Comparison of ENCODE assay signal across 10 cellular contexts in genomic region chr19:58500242-58500641, GRCh38. TPM values are rescaled to one million over a fixed set of nuclear protein-coding genes. Genes with fewer than 3 reads are reported as not detected.
A peak's percentile ranks its signal among the peaks of the same experiment; 100 is the strongest.
DNase-seq lines count a peak whose midpoint lies in the region; ATAC-seq, FAIRE-seq and TF ChIP-seq lines count a peak whose summit lies in the region.
"Had no signal": no experiment of that assay in that cellular context is flagged by ENCODE, and none has a peak within 500 bp of the region (broad histone marks: within the 10 kb centered on the region; RNA-seq: fewer than 3 reads in every experiment).

No MANE protein-coding gene starts in this region.

- intact Hi-C loops in activated CD4-positive, alpha-beta memory T cell treated with anti-CD3 and anti-CD28 coated beads for 36 hours (cut with micrococcal nuclease) = no loop called here
- intact Hi-C loops in gastrocnemius medialis (cut with DNase I; ENCODE audit: low total_unique reads) = no loop called here

- H3K4me3 ChIP-seq in H1 (ENCODE audit: extremely low read depth in 1 of 4, insufficient read depth in 2 of 4, low read depth in 3 of 4, low read length in 4 of 4) (peak overlapping the region; percentile 37 to 89 (median 69); a peak in 7 of 8 replicates), gastrocnemius medialis (peak overlapping the region; percentile 65 to 78 (median 72))

- POLR2A ChIA-PET in activated CD4-positive, alpha-beta memory T cell treated with anti-CD3 and anti-CD28 coated beads for 36 hours (lab: Charles Lee) = interaction anchor here (1.3 kb wide), 2 partner anchors 11 to 18 kb away, joined by 3 to 4 read pairs; no protein-coding TSS in a partner anchor
- POLR2A ChIA-PET in activated CD4-positive, alpha-beta memory T cell treated with anti-CD3 and anti-CD28 coated beads, Interleukin-2, amount 10 ng/mL, durations not matched to agents 7 days and 5 days (lab: Charles Lee) = interaction anchor here (1.3 to 2.9 kb wide), 5 partner anchors 9 to 23 kb away, joined by 3 to 13 read pairs (median 11); partner anchors contain the start of gene ZBTB45
- POLR2A ChIA-PET in H1 (lab: Charles Lee; ENCODE audit: partially characterized antibody) = interaction anchor here (1.3 to 3.6 kb wide), 8 partner anchors 10 to 250 kb away, joined by 3 to 14 read pairs (median 6); partner anchors contain the start of genes CHMP2A, SLC27A5 and TRIM28

- peaks cover 8% of the 10 kb centered on the region for H3K79me1 ChIP-seq in H1 (ENCODE audit: low read depth, low read length)

- H3K27ac Mint-ChIP-seq in activated CD4-positive, alpha-beta memory T cell treated with anti-CD3 and anti-CD28 coated beads for 36 hours = no peak overlapping the region
- H3K27ac Mint-ChIP-seq in activated CD4-positive, alpha-beta memory T cell treated with anti-CD3 and anti-CD28 coated beads, Interleukin-2, amount 10 ng/mL, durations not matched to agents 7 days and 5 days = no peak overlapping the region

- H3K4me2 ChIP-seq in H1 (ENCODE audit: insufficient read depth in 1 of 2, low read depth in 2 of 2, low read length in 2 of 2) = peak overlapping the region; percentile 84 to 93

- H2BK12ac ChIP-seq in H1 (ENCODE audit: low read depth, low read length) = no peak overlapping the region

- no peak overlapping the region for H3K4ac ChIP-seq in H1 (replicated peaks; ENCODE audit: insufficient read length, low read depth, low read length)

- H3K56ac ChIP-seq in H1 (replicated peaks; ENCODE audit: insufficient read length, low read depth, low read length) = no peak overlapping the region

- H3K14ac ChIP-seq in H1 (ENCODE audit: insufficient read length) = no peak overlapping the region

- H3K4me1 Mint-ChIP-seq in activated CD4-positive, alpha-beta memory T cell treated with anti-CD3 and anti-CD28 coated beads for 36 hours (ENCODE audit: low read depth) = peaks cover 24% of the 10 kb centered on the region
- peaks cover 29% of the 10 kb centered on the region for H3K4me1 Mint-ChIP-seq in activated CD4-positive, alpha-beta memory T cell treated with anti-CD3 and anti-CD28 coated beads, Interleukin-2, amount 10 ng/mL, durations not matched to agents 7 days and 5 days

- ATAC-seq in gastrocnemius medialis (no peak), GM21423 (IDR thresholded peaks at IDR 0.05; ENCODE audit: unreplicated experiment) (no peak)

- no peaks in the 10 kb centered on the region for H3K9me3 ChIP-seq in H1 (ENCODE audit: insufficient read depth in 2 of 2, low read depth in 1 of 2, low read length in 1 of 2)
- no peaks in the 10 kb centered on the region for H3K9me3 ChIP-seq in gastrocnemius medialis

- WGBS in H1 (ENCODE audit: extremely low coverage in 1 of 2, insufficient coverage in 1 of 2, insufficient read length in 1 of 2, insufficient replicate concordance in 2 of 2, low coverage in 1 of 2, low lambda C conversion rate in 2 of 2, missing lambda C conversion rate in 1 of 2), 2 experiments = 92% methylated on average over 14 of the region's 14 CpGs; no CpG with 5 or more reads in 1 of the 2 experiments

- H3K27ac ChIP-seq in H1 (ENCODE audit: low read depth, low read length) (no peak overlapping the region), gastrocnemius medialis (peak overlapping the region in 2 of 4 donors; percentile 86 to 87)

- peaks cover 0 to 2% of the 10 kb centered on the region in 2 experiments for H4K20me1 ChIP-seq in H1 (replicated peaks in 1 of 2; ENCODE audit: control insufficient read depth in 1 of 2, insufficient read depth in 2 of 2, low read length in 2 of 2)

- no peak overlapping the region for H4K91ac ChIP-seq in H1 (replicated peaks; ENCODE audit: insufficient read length, low read length)

- no peak overlapping the region for H3K23ac ChIP-seq in H1 (ENCODE audit: insufficient read length)

- CTCF ChIA-PET in activated CD4-positive, alpha-beta memory T cell treated with anti-CD3 and anti-CD28 coated beads for 36 hours (lab: Charles Lee) = interaction anchor here (1.1 to 3.0 kb wide), 3 partner anchors 14 to 76 kb away, joined by 3 to 21 read pairs (median 16); partner anchors contain the start of gene ZBTB45
- CTCF ChIA-PET in activated CD4-positive, alpha-beta memory T cell treated with anti-CD3 and anti-CD28 coated beads, Interleukin-2, amount 10 ng/mL, durations not matched to agents 7 days and 5 days (lab: Charles Lee) = interaction anchor here (0.7 to 2.2 kb wide), 5 partner anchors 11 to 92 kb away, joined by 3 to 15 read pairs (median 5); partner anchors contain the start of genes ZBTB45 and ZNF584
- CTCF ChIA-PET in H1 (lab: Charles Lee; ENCODE audit: partially characterized antibody) = interaction anchor here (1.3 to 4.9 kb wide), 4 partner anchors 13 to 138 kb away, joined by 3 to 27 read pairs (median 8); partner anchors contain the start of genes ZBTB45 and ZNF497

- H4K8ac ChIP-seq in H1 (ENCODE audit: extremely low read depth, insufficient read depth, low read length) = no peak overlapping the region

- no peak overlapping the region for H2BK120ac ChIP-seq in H1 (replicated peaks; ENCODE audit: low read depth, low read length)

- H3K4me3 Mint-ChIP-seq in activated CD4-positive, alpha-beta memory T cell treated with anti-CD3 and anti-CD28 coated beads for 36 hours = peak overlapping the region; percentile 26
- no peak overlapping the region for H3K4me3 Mint-ChIP-seq in activated CD4-positive, alpha-beta memory T cell treated with anti-CD3 and anti-CD28 coated beads, Interleukin-2, amount 10 ng/mL, durations not matched to agents 7 days and 5 days

- FAIRE-seq in H1 (lab: Jason Lieb, UNC) = no peak
- FAIRE-seq: endometrium, urothelium cell line had no signal

- H3K18ac ChIP-seq in H1 (ENCODE audit: extremely low read depth, low read length) = no peak overlapping the region

- no peak for TF ChIP-seq EP300 in H1 (IDR thresholded peaks at IDR 0.05; ENCODE audit: borderline replicate concordance in 1 of 2, low read depth in 2 of 2, low read length in 2 of 2)

- H3K27me3 ChIP-seq in H1 (replicated peaks in 1 of 4; ENCODE audit: control insufficient read depth in 3 of 4, extremely low read depth in 1 of 4, insufficient read depth in 3 of 4, low read length in 3 of 4) (no peaks in the 10 kb centered on the region), gastrocnemius medialis (no peaks in the 10 kb centered on the region)

- in situ Hi-C loops in gastrocnemius medialis (cut with MboI; ENCODE audit: low sequenced_read_pairs in 4 of 4) = no loop called here

- TF ChIP-seq POLR2A in H1 (IDR thresholded peaks at IDR 0.05; ENCODE audit: control extremely low read depth in 1 of 2, low read depth in 2 of 2, low read length in 2 of 2) (no peak), gastrocnemius medialis (IDR thresholded peaks at IDR 0.05) (no peak)

- peaks cover 22% of the 10 kb centered on the region for H3K23me2 ChIP-seq in H1 (ENCODE audit: low read depth, low read length)

- no peak overlapping the region for H2BK20ac ChIP-seq in H1 (ENCODE audit: low read length)

- TF ChIP-seq CTCF in H1 (IDR thresholded peaks at IDR 0.05; ENCODE audit: control extremely low read depth in 1 of 3, insufficient read depth in 1 of 3, low read depth in 1 of 3, low read length in 3 of 3) = no peak
- no peak for TF ChIP-seq CTCF in gastrocnemius medialis (IDR thresholded peaks at IDR 0.05 in 4 of 5, conservative IDR thresholded peaks at IDR 0.05 in 1 of 5)

- no peak for DNase-seq in activated CD4-positive, alpha-beta memory T cell treated with anti-CD3 and anti-CD28 coated beads for 36 hours
- no peak for DNase-seq in activated CD4-positive, alpha-beta memory T cell treated with anti-CD3 and anti-CD28 coated beads, Interleukin-2, amount 10 ng/mL, durations not matched to agents 7 days and 5 days
- DNase-seq in H1 (ENCODE audit: low read depth in 1 of 2, low spot score in 2 of 2) = no peak
- no peak for DNase-seq in gastrocnemius medialis
- DNase-seq in NCI-H1694 (lab: John Stamatoyannopoulos, UW) = no peak
- DNase-seq: activated CD4-positive, CD25-positive, alpha-beta regulatory T cell treated with anti-CD3 and anti-CD28 coated beads, Interleukin-2, amount 50 U/mL, for 72 hours; NCI-H446 treated with DMSO at 0.1 percent for 48 hours had no signal

- no peaks in the 10 kb centered on the region for H3K36me3 Mint-ChIP-seq in activated CD4-positive, alpha-beta memory T cell treated with anti-CD3 and anti-CD28 coated beads for 36 hours
- peaks cover 4% of the 10 kb centered on the region for H3K36me3 Mint-ChIP-seq in activated CD4-positive, alpha-beta memory T cell treated with anti-CD3 and anti-CD28 coated beads, Interleukin-2, amount 10 ng/mL, durations not matched to agents 7 days and 5 days (ENCODE audit: low read depth)

- no peak overlapping the region for H2AFZ ChIP-seq in H1 (ENCODE audit: low read length)

- H3K9ac ChIP-seq in H1 (replicated peaks in 1 of 4; ENCODE audit: extremely low read depth in 1 of 4, low read depth in 3 of 4, low read length in 3 of 4) = peak overlapping the region in 3 of 4 experiments; percentile 11 to 59 (median 54); a peak in 2 of 7 replicates

- no peaks in the 10 kb centered on the region for H3K79me2 ChIP-seq in H1 (ENCODE audit: control insufficient read depth in 1 of 2, insufficient read depth in 2 of 2, low read length in 2 of 2)

- H3K36me3 ChIP-seq in H1 (ENCODE audit: control insufficient read depth in 2 of 4, insufficient read depth in 4 of 4, low read length in 3 of 4) = no peaks in the 10 kb centered on the region
- H3K36me3 ChIP-seq in gastrocnemius medialis = no peaks in the 10 kb centered on the region

- H2BK5ac ChIP-seq in H1 (ENCODE audit: low read depth, low read length) = no peak overlapping the region

- 0 out of 2 replicates have a peak overlapping the region, but pooled peaks have one; percentile 24 for H2AK5ac ChIP-seq in H1 (ENCODE audit: low read depth, low read length)

- no peaks in the 10 kb centered on the region for H3K27me3 Mint-ChIP-seq in activated CD4-positive, alpha-beta memory T cell treated with anti-CD3 and anti-CD28 coated beads for 36 hours
- no peaks in the 10 kb centered on the region for H3K27me3 Mint-ChIP-seq in activated CD4-positive, alpha-beta memory T cell treated with anti-CD3 and anti-CD28 coated beads, Interleukin-2, amount 10 ng/mL, durations not matched to agents 7 days and 5 days

- no peak overlapping the region for H4K5ac ChIP-seq in H1 (ENCODE audit: insufficient read length, low read depth, low read length)

- peaks cover 2% of the 10 kb centered on the region for H3K9me3 Mint-ChIP-seq in activated CD4-positive, alpha-beta memory T cell treated with anti-CD3 and anti-CD28 coated beads for 36 hours
- H3K9me3 Mint-ChIP-seq in activated CD4-positive, alpha-beta memory T cell treated with anti-CD3 and anti-CD28 coated beads, Interleukin-2, amount 10 ng/mL, durations not matched to agents 7 days and 5 days = peaks cover 8% of the 10 kb centered on the region

- H3K4me1 ChIP-seq in H1 (replicated peaks in 1 of 4; ENCODE audit: control insufficient read depth in 3 of 4, insufficient read depth in 4 of 4, low read length in 3 of 4) (peaks cover 0 to 14% (median 7%) of the 10 kb centered on the region in 4 experiments; a peak in 4 of 7 replicates), gastrocnemius medialis (peaks cover 12 to 18% of the 10 kb centered on the region in 2 donors)

- H2BK15ac ChIP-seq in H1 (ENCODE audit: low read length) = no peak overlapping the region

- TF ChIP-seq RAD21 in H1 (IDR thresholded peaks at IDR 0.05 in 1 of 2, conservative IDR thresholded peaks at IDR 0.05 in 1 of 2; ENCODE audit: low read depth in 2 of 2, low read length in 2 of 2) = no peak

RNA-seq across cellular contexts. Expression of gene SLC27A5, which starts 11.6 kb away (rescaled TPM):
- total RNA-seq in activated CD4-positive, alpha-beta memory T cell treated with anti-CD3 and anti-CD28 coated beads for 36 hours = 10 to 100 TPM; 16.7 to 17.0 TPM
- 10 to 100 TPM; 16.8 to 17.1 TPM for total RNA-seq in activated CD4-positive, alpha-beta memory T cell treated with anti-CD3 and anti-CD28 coated beads, Interleukin-2, amount 10 ng/mL, durations not matched to agents 7 days and 5 days
- 20.7 and 25.1 TPM in 2 replicates for total RNA-seq in H1 (2021; fragmentation: NEBNext Ultra II Directional; extraction: Animal tissue kit (Norgen Biotek cat#: 25700))
- 80.5 and 95.9 TPM in 2 replicates for polyA plus RNA-seq in H1 (2011; rRNA removed)
- 69.6 TPM for polyA plus RNA-seq in H1 (2011; cell fraction: cytosol; rRNA removed)
- 68.5 TPM for polyA plus RNA-seq in H1 (2011; cell fraction: nucleus; rRNA removed)
- 39.9 to 57.6 TPM (median 48.9 TPM) in 4 replicates for polyA plus RNA-seq in H1 (2012, experiment 1 of 2)
- polyA plus RNA-seq in H1 (2012, experiment 2 of 2) = 53.5 TPM
- polyA plus RNA-seq in H1 (2013, experiment 1 of 2) = 30.3 TPM
- polyA plus RNA-seq in H1 (2013, experiment 2 of 2) = 31.5 TPM
- polyA minus RNA-seq in H1 (2011; rRNA and poly(A)+ RNA removed) = 34.0 and 38.3 TPM in 2 replicates
- 10.1 TPM for polyA minus RNA-seq in H1 (2011; cell fraction: cytosol; rRNA and poly(A)+ RNA removed)
- 16.9 TPM for polyA minus RNA-seq in H1 (2011; cell fraction: nucleus; rRNA and poly(A)+ RNA removed)
- total RNA-seq in gastrocnemius medialis = 1 to 10 TPM; 2.0 to 9.1 (median 4.6) TPM

RNA-seq across cellular contexts. Expression of gene ZBTB45, which starts 19.4 kb away (rescaled TPM):
- 1 to 10 TPM; 9.9 to 10.0 TPM for total RNA-seq in activated CD4-positive, alpha-beta memory T cell treated with anti-CD3 and anti-CD28 coated beads for 36 hours
- 10 to 100 TPM; 15.8 to 17.4 TPM for total RNA-seq in activated CD4-positive, alpha-beta memory T cell treated with anti-CD3 and anti-CD28 coated beads, Interleukin-2, amount 10 ng/mL, durations not matched to agents 7 days and 5 days
- total RNA-seq in H1 (2021; fragmentation: NEBNext Ultra II Directional; extraction: Animal tissue kit (Norgen Biotek cat#: 25700)) = 16.9 and 17.3 TPM in 2 replicates
- 17.2 and 31.4 TPM in 2 replicates for polyA plus RNA-seq in H1 (2011; rRNA removed)
- polyA plus RNA-seq in H1 (2011; cell fraction: cytosol; rRNA removed) = 10.8 TPM
- 18.7 TPM for polyA plus RNA-seq in H1 (2011; cell fraction: nucleus; rRNA removed)
- 8.9 to 18.6 TPM (median 17.5 TPM) in 4 replicates for polyA plus RNA-seq in H1 (2012, experiment 1 of 2)
- 13.2 TPM for polyA plus RNA-seq in H1 (2012, experiment 2 of 2)
- 12.5 TPM for polyA plus RNA-seq in H1 (2013, experiment 1 of 2)
- 13.1 TPM for polyA plus RNA-seq in H1 (2013, experiment 2 of 2)
- polyA minus RNA-seq in H1 (2011; rRNA and poly(A)+ RNA removed) = 5.0 and 5.1 TPM in 2 replicates
- polyA minus RNA-seq in H1 (2011; cell fraction: cytosol; rRNA and poly(A)+ RNA removed) = 10.1 TPM
- polyA minus RNA-seq in H1 (2011; cell fraction: nucleus; rRNA and poly(A)+ RNA removed) = 18.1 TPM
- total RNA-seq in gastrocnemius medialis = 10 to 100 TPM in 2 of 4 donors, 1 to 10 TPM in 2; 5.9 to 12.2 (median 9.6) TPM

RNA-seq across cellular contexts. Expression of gene ZNF446, which starts 24.1 kb away (rescaled TPM):
- total RNA-seq in activated CD4-positive, alpha-beta memory T cell treated with anti-CD3 and anti-CD28 coated beads for 36 hours = 1 to 10 TPM; 6.4 to 7.5 TPM
- 1 to 10 TPM; 8.4 to 8.7 TPM for total RNA-seq in activated CD4-positive, alpha-beta memory T cell treated with anti-CD3 and anti-CD28 coated beads, Interleukin-2, amount 10 ng/mL, durations not matched to agents 7 days and 5 days
- total RNA-seq in H1 (2021; fragmentation: NEBNext Ultra II Directional; extraction: Animal tissue kit (Norgen Biotek cat#: 25700)) = 4.1 and 4.3 TPM in 2 replicates
- 5.5 and 8.2 TPM in 2 replicates for polyA plus RNA-seq in H1 (2011; rRNA removed)
- polyA plus RNA-seq in H1 (2011; cell fraction: cytosol; rRNA removed) = 5.6 TPM
- polyA plus RNA-seq in H1 (2011; cell fraction: nucleus; rRNA removed) = 11.0 TPM
- polyA plus RNA-seq in H1 (2012, experiment 1 of 2) = 4.0 to 5.5 TPM (median 4.5 TPM) in 4 replicates
- polyA plus RNA-seq in H1 (2012, experiment 2 of 2) = 4.2 TPM
- 2.3 TPM for polyA plus RNA-seq in H1 (2013, experiment 1 of 2)
- polyA plus RNA-seq in H1 (2013, experiment 2 of 2) = 2.1 TPM
- 2.9 and 3.7 TPM in 2 replicates for polyA minus RNA-seq in H1 (2011; rRNA and poly(A)+ RNA removed)
- polyA minus RNA-seq in H1 (2011; cell fraction: cytosol; rRNA and poly(A)+ RNA removed) = 4.0 TPM
- 6.5 TPM for polyA minus RNA-seq in H1 (2011; cell fraction: nucleus; rRNA and poly(A)+ RNA removed)
- 10 to 100 TPM in 1 of 4 donors, 1 to 10 TPM in 3; 7.5 to 13.1 (median 8.9) TPM for total RNA-seq in gastrocnemius medialis

RNA-seq across cellular contexts. Expression of gene ZNF324, which starts 33.4 kb away (rescaled TPM):
- 1 to 10 TPM; 7.0 to 8.3 TPM for total RNA-seq in activated CD4-positive, alpha-beta memory T cell treated with anti-CD3 and anti-CD28 coated beads for 36 hours
- total RNA-seq in activated CD4-positive, alpha-beta memory T cell treated with anti-CD3 and anti-CD28 coated beads, Interleukin-2, amount 10 ng/mL, durations not matched to agents 7 days and 5 days = 10 to 100 TPM; 10.8 to 12.1 TPM
- total RNA-seq in H1 (2021; fragmentation: NEBNext Ultra II Directional; extraction: Animal tissue kit (Norgen Biotek cat#: 25700)) = 5.8 and 6.4 TPM in 2 replicates
- polyA plus RNA-seq in H1 (2011; rRNA removed) = 5.1 and 6.7 TPM in 2 replicates
- 5.1 TPM for polyA plus RNA-seq in H1 (2011; cell fraction: cytosol; rRNA removed)
- polyA plus RNA-seq in H1 (2011; cell fraction: nucleus; rRNA removed) = 5.8 TPM
- 2.8 to 4.1 TPM (median 3.9 TPM) in 4 replicates for polyA plus RNA-seq in H1 (2012, experiment 1 of 2)
- 3.0 TPM for polyA plus RNA-seq in H1 (2012, experiment 2 of 2)
- 2.7 TPM for polyA plus RNA-seq in H1 (2013, experiment 1 of 2)
- 2.4 TPM for polyA plus RNA-seq in H1 (2013, experiment 2 of 2)
- polyA minus RNA-seq in H1 (2011; rRNA and poly(A)+ RNA removed) = 6.8 and 7.0 TPM in 2 replicates
- polyA minus RNA-seq in H1 (2011; cell fraction: cytosol; rRNA and poly(A)+ RNA removed) = 5.2 TPM
- 18.8 TPM for polyA minus RNA-seq in H1 (2011; cell fraction: nucleus; rRNA and poly(A)+ RNA removed)
- total RNA-seq in gastrocnemius medialis = 10 to 100 TPM in 3 of 4 donors, 1 to 10 TPM in 1; 8.1 to 11.4 (median 11.3) TPM

RNA-seq across cellular contexts. Expression of gene TRIM28, which starts 43.6 kb away (rescaled TPM):
- total RNA-seq in activated CD4-positive, alpha-beta memory T cell treated with anti-CD3 and anti-CD28 coated beads for 36 hours = 100 to 1,000 TPM; 404 to 408 TPM
- total RNA-seq in activated CD4-positive, alpha-beta memory T cell treated with anti-CD3 and anti-CD28 coated beads, Interleukin-2, amount 10 ng/mL, durations not matched to agents 7 days and 5 days = 100 to 1,000 TPM; 345 TPM
- total RNA-seq in H1 (2021; fragmentation: NEBNext Ultra II Directional; extraction: Animal tissue kit (Norgen Biotek cat#: 25700)) = 1,398 and 1,433 TPM in 2 replicates
- polyA plus RNA-seq in H1 (2011; rRNA removed) = 1,442 and 2,243 TPM in 2 replicates
- 1,009 TPM for polyA plus RNA-seq in H1 (2011; cell fraction: cytosol; rRNA removed)
- 3,768 TPM for polyA plus RNA-seq in H1 (2011; cell fraction: nucleus; rRNA removed)
- 1,824 to 2,237 TPM (median 2,041 TPM) in 4 replicates for polyA plus RNA-seq in H1 (2012, experiment 1 of 2)
- polyA plus RNA-seq in H1 (2012, experiment 2 of 2) = 2,033 TPM
- 913 TPM for polyA plus RNA-seq in H1 (2013, experiment 1 of 2)
- 805 TPM for polyA plus RNA-seq in H1 (2013, experiment 2 of 2)
- polyA minus RNA-seq in H1 (2011; rRNA and poly(A)+ RNA removed) = 3,393 and 4,202 TPM in 2 replicates
- polyA minus RNA-seq in H1 (2011; cell fraction: cytosol; rRNA and poly(A)+ RNA removed) = 1,842 TPM
- polyA minus RNA-seq in H1 (2011; cell fraction: nucleus; rRNA and poly(A)+ RNA removed) = 1,128 TPM
- 100 to 1,000 TPM; 145 to 239 (median 191) TPM for total RNA-seq in gastrocnemius medialis
